Comparison of ENCODE assay signal across 8 cellular contexts in the genomic region with DNA sequence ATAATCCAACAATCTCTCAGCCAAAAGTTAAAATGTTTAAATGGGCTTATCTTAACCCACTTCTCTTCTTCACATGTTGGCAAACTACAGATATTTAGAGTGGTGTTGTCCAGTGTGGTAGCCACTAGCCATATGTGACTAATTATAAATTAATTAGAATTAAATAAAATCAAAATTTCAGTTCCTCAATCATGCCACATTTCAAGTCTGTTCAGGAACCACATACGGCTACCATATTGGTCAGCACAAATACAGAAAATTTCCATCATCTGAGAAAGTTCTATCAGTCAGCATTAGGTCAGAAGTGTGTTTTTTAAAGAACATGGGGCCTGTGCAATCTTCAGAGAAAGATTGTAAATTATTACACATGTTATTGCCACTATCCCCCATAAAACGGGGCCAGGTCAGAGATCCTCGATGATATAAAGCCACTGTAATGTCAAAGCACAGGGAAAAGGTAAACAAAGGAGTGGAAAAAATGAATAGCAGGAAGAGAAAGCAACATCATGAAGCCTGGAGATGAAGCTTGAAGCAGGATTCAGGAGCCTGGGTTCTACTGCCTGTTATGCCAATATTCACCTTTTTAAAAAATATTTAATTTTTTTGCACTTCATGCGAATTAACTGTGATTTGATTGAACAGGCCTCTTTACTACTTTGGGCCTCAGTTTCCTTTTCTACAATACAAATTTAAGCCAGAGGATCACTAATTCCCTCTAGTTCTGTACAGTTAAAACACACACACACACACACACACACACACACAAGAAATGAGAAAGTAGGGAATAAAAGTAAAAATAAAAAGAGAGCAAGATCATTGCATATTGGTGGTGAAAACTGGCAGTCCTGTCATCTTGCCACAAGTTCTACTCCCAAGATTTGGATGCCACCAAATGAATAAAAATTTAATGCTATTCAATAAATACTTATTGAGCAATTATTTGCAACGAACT. TPM values are rescaled to one million over a fixed set of nuclear protein-coding genes. Genes with fewer than 3 reads are reported as not detected.
DNase-seq lines count a peak whose midpoint lies in the region; ATAC-seq and TF ChIP-seq lines count a peak whose summit lies in the region.

No MANE protein-coding gene starts in this region.

- intact Hi-C loops in body of pancreas (cut with DNase I): no loop called here

- WGBS in body of pancreas, 2 donors: 17 to 23% methylated on average over 5 of the region's 5 CpGs

- peaks cover 60% of the 10 kb centered on the region for H4K20me1 ChIP-seq in BLaER1

- H3K36me3 ChIP-seq in BLaER1 (peaks cover 38% of the 10 kb centered on the region), body of pancreas (replicated peaks in 1 of 2; ENCODE audit: insufficient read depth in 1 of 2, low read depth in 2 of 2) (no peaks in the 10 kb centered on the region), muscle layer of colon (ENCODE audit: insufficient read depth, low read length) (no peaks in the 10 kb centered on the region)

- H3K27me3 ChIP-seq in BLaER1 (no peaks in the 10 kb centered on the region), body of pancreas (no peaks in the 10 kb centered on the region), muscle layer of colon (ENCODE audit: control insufficient read depth in 1 of 2, insufficient read depth in 2 of 2, low read length in 2 of 2) (no peaks in the 10 kb centered on the region)

- H3K4me2 ChIP-seq in BLaER1: peak overlapping the region; percentile 87

- peak overlapping the region; percentile 37; the same call in 1 of the 2 replicates for H3K27ac ChIP-seq in BLaER1
- peak overlapping the region in 3 of 4 donors; percentile 53 to 99 (median 99) for H3K27ac ChIP-seq in body of pancreas
- no peak overlapping the region for H3K27ac ChIP-seq in muscle layer of colon (ENCODE audit: low read depth, low read length)

- H3K9me3 ChIP-seq in BLaER1 (peaks cover 31% of the 10 kb centered on the region), body of pancreas (no peaks in the 10 kb centered on the region), muscle layer of colon (ENCODE audit: low read length) (no peaks in the 10 kb centered on the region)

- peak overlapping the region; percentile 94 for H3K4me3 ChIP-seq in BLaER1
- peak overlapping the region in 1 of 2 donors; percentile 85 for H3K4me3 ChIP-seq in body of pancreas
- peak overlapping the region in 1 of 2 donors; percentile 91 for H3K4me3 ChIP-seq in muscle layer of colon (ENCODE audit: low read depth in 1 of 2, low read length in 2 of 2)

- peak in 1 of 3 donors; percentile 53 for TF ChIP-seq POLR2A in body of pancreas (IDR thresholded peaks at IDR 0.05)

- H3K4me1 ChIP-seq in BLaER1 (peaks cover 24% of the 10 kb centered on the region), body of pancreas (peaks cover 56% of the 10 kb centered on the region), muscle layer of colon (ENCODE audit: insufficient read depth, low read length) (peaks cover 25% of the 10 kb centered on the region)

- TF ChIP-seq CTCF in body of pancreas (IDR thresholded peaks at IDR 0.05): no peak

- ATAC-seq in body of pancreas (no peak), GM18517 (IDR thresholded peaks at IDR 0.05; ENCODE audit: unreplicated experiment) (no peak), GM19035 (IDR thresholded peaks at IDR 0.05; ENCODE audit: unreplicated experiment) (no peak)

- DNase-seq in HuH-7 (ENCODE audit: low spot score): peak; percentile 58
- peak in 1 of 4 donors; percentile 25 for DNase-seq in body of pancreas
- no peak for DNase-seq in effector CD4-positive, alpha-beta T cell
- no peak for DNase-seq in iPS-NIHi11 (ENCODE audit: low spot score)

- H3K9ac ChIP-seq in BLaER1 (peak overlapping the region; percentile 95), muscle layer of colon (ENCODE audit: low read length) (peak overlapping the region; percentile 0)

RNA-seq across cellular contexts. Expression of a gene that starts 2.3 kb away (rescaled TPM):
- 10 to 100 TPM; 14.2 to 17.4 TPM for total RNA-seq in body of pancreas

RNA-seq across cellular contexts. Expression of a gene that starts 50.6 kb away (rescaled TPM):
- total RNA-seq in body of pancreas: 10 to 100 TPM in 1 of 2 donors, 1 to 10 TPM in 1; 9.3 to 29.7 TPM
